8 cellular contexts compared by ENCODE assay signal in the genomic region with DNA sequence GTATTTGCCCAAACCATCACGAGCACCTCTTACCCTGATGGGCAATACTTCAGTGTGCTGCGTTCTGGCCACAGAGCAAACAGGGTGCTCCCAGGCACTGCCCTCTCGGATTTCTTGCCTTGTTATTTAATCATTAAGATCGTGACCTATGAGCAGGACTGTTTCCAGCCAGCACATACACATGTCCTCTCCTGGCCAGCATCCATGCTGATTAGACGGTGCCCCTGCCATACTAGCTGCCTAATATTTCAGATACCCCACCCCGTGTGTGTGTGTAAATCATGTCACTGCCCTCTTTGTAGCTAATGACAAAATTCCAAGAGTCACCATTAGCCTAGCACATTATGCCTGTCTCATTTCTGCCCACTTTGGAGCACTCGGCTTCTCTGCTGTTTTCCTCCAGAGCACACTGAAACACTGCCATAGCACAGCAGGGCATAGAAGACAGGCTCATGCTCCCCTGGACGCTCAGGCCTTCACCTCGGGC. TPM values are rescaled to one million over a fixed set of nuclear protein-coding genes. Genes with fewer than 3 reads are reported as not detected.
DNase-seq lines count a peak whose midpoint lies in the region; ATAC-seq and TF ChIP-seq lines count a peak whose summit lies in the region.

No MANE protein-coding gene starts in this region.

- peak overlapping the region; percentile 95 for H3K4me3 Mint-ChIP-seq in activated T-cell treated with anti-CD3 and anti-CD28 coated beads, Interleukin-2, amount 50 U/mL, for 24 hours

- no peaks in the 10 kb centered on the region for H3K9me3 Mint-ChIP-seq in activated T-cell treated with anti-CD3 and anti-CD28 coated beads, Interleukin-2, amount 50 U/mL, for 24 hours
- H3K9me3 Mint-ChIP-seq in activated naive CD4-positive, alpha-beta T cell treated with anti-CD3 and anti-CD28 coated beads, Interleukin-2, amount 50 U/mL, for 72 hours, result no peaks in the 10 kb centered on the region

- H3K27ac Mint-ChIP-seq in activated T-cell treated with anti-CD3 and anti-CD28 coated beads, Interleukin-2, amount 50 U/mL, for 24 hours, result peak overlapping the region; percentile 99
- H3K27ac Mint-ChIP-seq in activated naive CD4-positive, alpha-beta T cell treated with anti-CD3 and anti-CD28 coated beads, Interleukin-2, amount 50 U/mL, for 72 hours, result peak overlapping the region; percentile 94 to 99

- H3K27ac ChIP-seq in thoracic aorta, result peak overlapping the region; percentile 87 to 95

- intact Hi-C loops in mucosa of descending colon (cut with DNase I, micrococcal nuclease), result loop anchor here in 1 of 2 donors (10.0 kb wide), 1 partner anchor 77 kb away; a partner anchor contains a TSS

- H3K36me3 ChIP-seq in kidney epithelial cell (ENCODE audit: control insufficient read depth, insufficient read depth, low read length) (no peaks in the 10 kb centered on the region), thoracic aorta (no peaks in the 10 kb centered on the region), mucosa of descending colon (ENCODE audit: low read depth) (no peaks in the 10 kb centered on the region)

- no peak for ATAC-seq in activated naive CD4-positive, alpha-beta T cell treated with anti-CD3 and anti-CD28 coated beads, Interleukin-2, amount 50 U/mL, for 72 hours
- ATAC-seq in thoracic aorta (ENCODE audit: insufficient number of reproducible peaks, low FRiP score, low read depth) (no peak), HG02884 (IDR thresholded peaks at IDR 0.05; ENCODE audit: unreplicated experiment) (no peak), mucosa of descending colon (no peak), GM19328 (IDR thresholded peaks at IDR 0.05; ENCODE audit: unreplicated experiment) (no peak)

- H3K4me3 ChIP-seq in kidney epithelial cell (ENCODE audit: low read depth, low read length), result peak overlapping the region; percentile 90
- H3K4me3 ChIP-seq in thoracic aorta, result peak overlapping the region; percentile 98
- H3K4me3 ChIP-seq in mucosa of descending colon, result no peak overlapping the region

- H3K9me3 ChIP-seq in thoracic aorta (no peaks in the 10 kb centered on the region), mucosa of descending colon (no peaks in the 10 kb centered on the region)

- no peaks in the 10 kb centered on the region for H3K27me3 Mint-ChIP-seq in activated T-cell treated with anti-CD3 and anti-CD28 coated beads, Interleukin-2, amount 50 U/mL, for 24 hours

- H3K4me1 Mint-ChIP-seq in activated T-cell treated with anti-CD3 and anti-CD28 coated beads, Interleukin-2, amount 50 U/mL, for 24 hours (ENCODE audit: low read depth), result peaks cover 20% of the 10 kb centered on the region

- TF ChIP-seq CTCF in kidney epithelial cell (IDR thresholded peaks at IDR 0.05; ENCODE audit: insufficient read depth, low read length, poor library complexity, severe bottlenecking) (no peak), thoracic aorta (IDR thresholded peaks at IDR 0.05) (no peak), mucosa of descending colon (IDR thresholded peaks at IDR 0.05) (no peak)

- H3K27me3 ChIP-seq in kidney epithelial cell (ENCODE audit: control insufficient read depth, insufficient read depth, low read length) (no peaks in the 10 kb centered on the region), thoracic aorta (replicated peaks; ENCODE audit: insufficient read depth) (no peaks in the 10 kb centered on the region)

- no peak for DNase-seq in activated T-cell treated with anti-CD3 and anti-CD28 coated beads, Interleukin-2, amount 50 U/mL, for 24 hours
- no peak for DNase-seq in activated T-cell treated with anti-CD3 and anti-CD28 coated beads, Interleukin-2, amount 50 U/mL, for 1 hour
- no peak for DNase-seq in activated naive CD4-positive, alpha-beta T cell treated with anti-CD3 and anti-CD28 coated beads, Interleukin-2, amount 50 U/mL, for 72 hours (ENCODE audit: low spot score in 2 of 2)
- DNase-seq in kidney epithelial cell (ENCODE audit: low read depth) (no peak), thoracic aorta (ENCODE audit: low spot score) (no peak), mucosa of descending colon (no peak)

- peaks cover 27% of the 10 kb centered on the region for H3K36me3 Mint-ChIP-seq in activated T-cell treated with anti-CD3 and anti-CD28 coated beads, Interleukin-2, amount 50 U/mL, for 24 hours (ENCODE audit: low read depth)
- H3K36me3 Mint-ChIP-seq in activated naive CD4-positive, alpha-beta T cell treated with anti-CD3 and anti-CD28 coated beads, Interleukin-2, amount 50 U/mL, for 72 hours, result peaks cover 12 to 16% of the 10 kb centered on the region in 2 donors

- peaks cover 6 to 12% of the 10 kb centered on the region in 2 donors for H3K4me1 ChIP-seq in thoracic aorta (ENCODE audit: control insufficient read depth in 1 of 2, low read depth in 2 of 2)
- peaks cover 11% of the 10 kb centered on the region for H3K4me1 ChIP-seq in mucosa of descending colon (ENCODE audit: low read depth)

RNA-seq across cellular contexts. Expression of a gene that starts 1.0 kb away (rescaled TPM):
- total RNA-seq in activated naive CD4-positive, alpha-beta T cell treated with anti-CD3 and anti-CD28 coated beads, Interleukin-2, amount 50 U/mL, for 72 hours, result 10 to 100 TPM; 12.2 to 16.9 TPM
- 1.7 and 5.7 TPM in 2 replicates for total RNA-seq in kidney epithelial cell
- 1 to 10 TPM in 1 of 2 donors, not detected in 1; 2.7 TPM for total RNA-seq in thoracic aorta
- 1 to 10 TPM; 2.5 to 4.2 (median 3.0) TPM for total RNA-seq in mucosa of descending colon
